ENCODE assay signal across 8 cellular contexts in the genomic region with DNA sequence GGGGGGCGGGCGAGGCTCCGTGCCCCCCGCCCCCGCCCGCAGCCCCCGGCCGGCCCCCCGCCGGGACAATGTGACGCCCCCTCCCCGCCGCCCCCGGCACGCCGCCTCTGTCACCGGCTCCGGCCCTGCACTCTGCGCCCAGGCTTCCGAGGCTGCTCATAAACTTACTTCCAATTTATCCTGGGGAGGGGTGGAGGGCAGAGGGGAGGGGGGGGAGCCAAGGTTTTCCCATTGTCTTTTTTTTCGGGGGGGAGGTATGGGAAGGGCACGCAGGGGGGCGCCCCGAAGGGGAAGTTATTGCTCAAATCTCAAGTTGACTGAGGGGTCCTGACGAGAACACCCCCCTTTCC. TPM values are rescaled to one million over a fixed set of nuclear protein-coding genes. Genes with fewer than 3 reads are reported as not detected.
DNase-seq lines count a peak whose midpoint lies in the region; ATAC-seq, FAIRE-seq and TF ChIP-seq lines count a peak whose summit lies in the region.

No MANE protein-coding gene starts in this region.

- peaks cover 15% of the 10 kb centered on the region for H3K4me1 Mint-ChIP-seq in astrocyte (ENCODE audit: low read depth, unreplicated experiment)
- H3K4me1 Mint-ChIP-seq in stimulated activated naive CD8-positive, alpha-beta T cell treated with anti-CD3 and anti-CD28 coated beads, Interleukin-15, Interleukin-2, amounts not matched to agents 100 ng/mL and 50 ng/mL, for 24 hours (ENCODE audit: low read depth) = peaks cover 58% of the 10 kb centered on the region

- H4K20me1 ChIP-seq in astrocyte (ENCODE audit: insufficient read depth, low read length) (peaks cover 22% of the 10 kb centered on the region), keratinocyte (ENCODE audit: control insufficient read depth, extremely low read depth, insufficient read depth, low read length) (no peaks in the 10 kb centered on the region)

- ATAC-seq in activated CD4-positive, CD25-positive, alpha-beta regulatory T cell treated with anti-CD3 and anti-CD28 coated beads, Interleukin-2, amount 50 U/mL, for 24 hours = no peak
- ATAC-seq in HG03025 (IDR thresholded peaks at IDR 0.05; ENCODE audit: low FRiP score, unreplicated experiment) (no peak), HG03159 (IDR thresholded peaks at IDR 0.05; ENCODE audit: unreplicated experiment) (no peak)

- H3K36me3 Mint-ChIP-seq in astrocyte (ENCODE audit: low read depth, unreplicated experiment) = no peaks in the 10 kb centered on the region
- no peaks in the 10 kb centered on the region for H3K36me3 Mint-ChIP-seq in stimulated activated naive CD8-positive, alpha-beta T cell treated with anti-CD3 and anti-CD28 coated beads, Interleukin-15, Interleukin-2, amounts not matched to agents 100 ng/mL and 50 ng/mL, for 24 hours (ENCODE audit: low read depth)

- peak overlapping the region; percentile 93 for H3K4me3 Mint-ChIP-seq in astrocyte (ENCODE audit: unreplicated experiment)
- H3K4me3 Mint-ChIP-seq in stimulated activated naive CD8-positive, alpha-beta T cell treated with anti-CD3 and anti-CD28 coated beads, Interleukin-15, Interleukin-2, amounts not matched to agents 100 ng/mL and 50 ng/mL, for 24 hours = peak overlapping the region; percentile 90

- H3K4me3 ChIP-seq in astrocyte (ENCODE audit: insufficient read depth, low read depth, low read length) (no peak overlapping the region), keratinocyte (ENCODE audit: control insufficient read depth in 2 of 3, extremely low read depth in 1 of 3, insufficient read depth in 2 of 3, low read depth in 1 of 3, low read length in 3 of 3) (peak overlapping the region; percentile 67 to 86 (median 85))

- H3K4me1 ChIP-seq in astrocyte (ENCODE audit: insufficient read depth, low read length) = peaks cover 4% of the 10 kb centered on the region
- peaks cover 9% of the 10 kb centered on the region for H3K4me1 ChIP-seq in keratinocyte (ENCODE audit: control insufficient read depth, extremely low read depth, insufficient read depth, low read length)

- H3K9me3 Mint-ChIP-seq in astrocyte (ENCODE audit: unreplicated experiment) = no peaks in the 10 kb centered on the region
- no peaks in the 10 kb centered on the region for H3K9me3 Mint-ChIP-seq in stimulated activated naive CD8-positive, alpha-beta T cell treated with anti-CD3 and anti-CD28 coated beads, Interleukin-15, Interleukin-2, amounts not matched to agents 100 ng/mL and 50 ng/mL, for 24 hours

- H2AFZ ChIP-seq in astrocyte (ENCODE audit: low read depth, low read length) (no peak overlapping the region), keratinocyte (ENCODE audit: control insufficient read depth, low read length) (no peak overlapping the region)

- no peaks in the 10 kb centered on the region for H3K27me3 ChIP-seq in astrocyte (ENCODE audit: insufficient read depth, low read length)
- H3K27me3 ChIP-seq in keratinocyte (ENCODE audit: control insufficient read depth, extremely low read depth, insufficient read depth, low read length) = no peaks in the 10 kb centered on the region

- H3K9me3 ChIP-seq in astrocyte (ENCODE audit: insufficient read depth, low read depth, low read length) (no peaks in the 10 kb centered on the region), keratinocyte (ENCODE audit: control insufficient read depth, low read depth, low read length) (no peaks in the 10 kb centered on the region)

- H3K27ac ChIP-seq in astrocyte (ENCODE audit: low read depth, low read length) (peak overlapping the region; percentile 71), keratinocyte (ENCODE audit: control insufficient read depth, insufficient read depth, low read length) (peak overlapping the region; percentile 76)

- no peaks in the 10 kb centered on the region for H3K27me3 Mint-ChIP-seq in astrocyte (ENCODE audit: low read depth, unreplicated experiment)
- H3K27me3 Mint-ChIP-seq in stimulated activated naive CD8-positive, alpha-beta T cell treated with anti-CD3 and anti-CD28 coated beads, Interleukin-15, Interleukin-2, amounts not matched to agents 100 ng/mL and 50 ng/mL, for 24 hours = no peaks in the 10 kb centered on the region

- dilution Hi-C loops in keratinocyte (cut with MboI; ENCODE audit: extremely low pct_ligation_motif_present, low sequenced_read_pairs) = no loop called here

- H3K36me3 ChIP-seq in astrocyte (ENCODE audit: insufficient read depth, low read length) (no peaks in the 10 kb centered on the region), keratinocyte (ENCODE audit: control insufficient read depth in 2 of 2, extremely low read depth in 1 of 2, insufficient read depth in 2 of 2, low read length in 2 of 2) (no peaks in the 10 kb centered on the region)

- no peak for FAIRE-seq in astrocyte (lab: Jason Lieb, UNC)
- no peak for FAIRE-seq in keratinocyte (lab: Jason Lieb, UNC)

- peak overlapping the region; percentile 78 for H3K9ac ChIP-seq in astrocyte (ENCODE audit: low read length)
- H3K9ac ChIP-seq in keratinocyte (ENCODE audit: control insufficient read depth, extremely low read depth, insufficient read depth, low read length) = peak overlapping the region; percentile 83

- peak; percentile 24 for DNase-seq in CD1c-positive myeloid dendritic cell (ENCODE audit: extremely low spot score)
- peak; percentile 25 for DNase-seq in NCI-H146 treated with DMSO at 0.1 percent for 48 hours (lab: John Stamatoyannopoulos, UW; ENCODE audit: unreplicated experiment)
- no peak for DNase-seq in astrocyte (ENCODE audit: low read depth)
- DNase-seq in keratinocyte (ENCODE audit: low read depth, low spot score) = no peak

- no peaks in the 10 kb centered on the region for H3K9me1 ChIP-seq in keratinocyte (ENCODE audit: control insufficient read depth, extremely low read depth, insufficient read depth, low read length)

- no peak overlapping the region for H3K27ac Mint-ChIP-seq in astrocyte (ENCODE audit: unreplicated experiment)
- H3K27ac Mint-ChIP-seq in stimulated activated naive CD8-positive, alpha-beta T cell treated with anti-CD3 and anti-CD28 coated beads, Interleukin-15, Interleukin-2, amounts not matched to agents 100 ng/mL and 50 ng/mL, for 24 hours = peak overlapping the region; percentile 91

- H3K79me2 ChIP-seq in astrocyte (ENCODE audit: insufficient read depth, low read length) (peaks cover 45% of the 10 kb centered on the region), keratinocyte (ENCODE audit: control insufficient read depth, insufficient read depth, low read length) (peaks cover 36% of the 10 kb centered on the region)

- no peak for TF ChIP-seq CTCF in astrocyte (IDR thresholded peaks at IDR 0.05; ENCODE audit: insufficient read depth, low read depth, low read length)
- no peak for TF ChIP-seq CTCF in keratinocyte (optimal IDR thresholded peaks at IDR 0.05 in 1 of 3, IDR thresholded peaks at IDR 0.05 in 1 of 3, conservative IDR thresholded peaks at IDR 0.05 in 1 of 3; ENCODE audit: extremely low read depth in 1 of 3, insufficient read depth in 2 of 3, low read length in 3 of 3)

- peak overlapping the region; percentile 98 for H3K4me2 ChIP-seq in astrocyte (ENCODE audit: low read length)
- no peak overlapping the region for H3K4me2 ChIP-seq in keratinocyte (ENCODE audit: control insufficient read depth, extremely low read depth, insufficient read depth, low read depth, low read length)

RNA-seq across cellular contexts. Expression of a gene that starts 0.9 kb away (rescaled TPM):
- 64.2 and 69.3 TPM in 2 replicates for total RNA-seq in astrocyte
- 10.8 to 16.1 TPM (median 11.7 TPM) in 3 replicates for polyA plus RNA-seq in keratinocyte
- 62.2 TPM for polyA plus RNA-seq in keratinocyte (2011; ENCODE audit: low read depth)
- polyA plus RNA-seq in keratinocyte (2011; cell fraction: cytosol; rRNA removed) = 13.9 and 14.3 TPM in 2 replicates
- 39.6 and 45.4 TPM in 2 replicates for polyA plus RNA-seq in keratinocyte (2011; cell fraction: nucleus; rRNA removed)
- 12.0 and 13.3 TPM in 2 replicates for polyA plus RNA-seq in keratinocyte (2012; ENCODE audit: low replicate concordance)
- 11.6 to 19.3 TPM (median 13.3 TPM) in 3 replicates for polyA minus RNA-seq in keratinocyte
- polyA minus RNA-seq in keratinocyte (2011; cell fraction: cytosol; rRNA and poly(A)+ RNA removed) = 10.0 TPM
- polyA minus RNA-seq in keratinocyte (2011; cell fraction: nucleus; rRNA and poly(A)+ RNA removed) = 10.9 and 32.7 TPM in 2 replicates

Comparison
In these comparisons a context has a peak if more than half of its experiments do, and no peak if none do; other contexts are left out.
1. DNase-seq: peak in CD1c-positive myeloid dendritic cell (single experiment) and NCI-H146 treated with DMSO at 0.1 percent for 48 hours (single experiment); none in astrocyte (single experiment) and keratinocyte (single experiment).